ENCODE assay signal across 20 cellular contexts in the genomic region with DNA sequence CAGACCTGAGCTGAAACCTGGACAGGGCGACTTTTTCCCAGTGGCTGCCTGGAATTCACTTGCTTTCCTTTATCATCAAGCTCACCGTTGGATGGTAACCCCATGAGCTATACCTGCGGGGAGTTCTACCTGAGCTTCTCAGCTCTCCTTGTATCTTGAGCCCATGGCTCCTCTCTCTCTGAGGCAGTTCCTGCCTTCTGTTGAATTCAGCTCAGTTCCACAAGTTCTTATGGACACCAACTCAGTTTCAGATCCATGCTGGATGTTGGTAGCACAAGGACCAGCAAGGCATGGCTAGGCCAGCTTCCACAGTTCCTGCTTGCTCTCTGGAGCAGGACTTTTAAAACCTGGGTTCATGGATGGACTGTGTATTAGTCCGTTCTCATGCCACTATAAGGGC. TPM values are rescaled to one million over a fixed set of nuclear protein-coding genes. Genes with fewer than 3 reads are reported as not detected.
DNase-seq lines count a peak whose midpoint lies in the region; ATAC-seq and TF ChIP-seq lines count a peak whose summit lies in the region.
"Had no signal": no experiment of that assay in that cellular context is flagged by ENCODE, and none has a peak within 500 bp of the region (broad histone marks: within the 10 kb centered on the region; RNA-seq: fewer than 3 reads in every experiment).

No MANE protein-coding gene starts in this region.

- intact Hi-C loops in heart left ventricle (cut with DNase I): loop anchor here in 1 of 10 donors (10.0 kb wide), 1 partner anchor 62 kb away; no protein-coding TSS in a partner anchor

- H3K27ac Mint-ChIP-seq in osteocyte (ENCODE audit: unreplicated experiment): no peak overlapping the region
- H3K27ac Mint-ChIP-seq: B cell; CD4-positive, CD25-positive, alpha-beta regulatory T cell; CD8-positive, alpha-beta T cell had no signal

- DNase-seq in right atrium auricular region (ENCODE audit: low spot score) (peak; percentile 42), heart left ventricle (no peak), SJCRH30 (no peak), osteocyte (ENCODE audit: extremely low spot score, unreplicated experiment) (peak; percentile 60), NCI-H1417 (lab: John Stamatoyannopoulos, UW) (no peak), AML-193 (lab: John Stamatoyannopoulos, UW) (no peak)
- DNase-seq: 8988T; CD4-positive, CD25-positive, alpha-beta regulatory T cell; CD8-positive, alpha-beta T cell; DMS 273 treated with DMSO at 0.1 percent for 48 hours; DMS79; EL; GDM1; GM23248; H7; HCEC 1CT had no signal

- no peak overlapping the region for H3K4me3 Mint-ChIP-seq in osteocyte (ENCODE audit: unreplicated experiment)
- H3K4me3 Mint-ChIP-seq: B cell; CD4-positive, CD25-positive, alpha-beta regulatory T cell; CD8-positive, alpha-beta T cell had no signal

- H3K36me3 ChIP-seq in right atrium auricular region (no peaks in the 10 kb centered on the region), heart left ventricle (no peaks in the 10 kb centered on the region), SJCRH30 (no peaks in the 10 kb centered on the region)
- H3K36me3 ChIP-seq: BLaER1 had no signal

- H3K27me3 Mint-ChIP-seq in osteocyte (ENCODE audit: unreplicated experiment): peaks cover 2% of the 10 kb centered on the region

- 96 to 98% (median 97%) methylated on average over 4 of the region's 4 CpGs for WGBS in heart left ventricle, 4 donors

- no peak overlapping the region for H3K4me3 ChIP-seq in right atrium auricular region
- no peak overlapping the region for H3K4me3 ChIP-seq in heart left ventricle
- no peak overlapping the region for H3K4me3 ChIP-seq in SJCRH30
- H3K4me3 ChIP-seq: BLaER1, GM12878, GM23248 had no signal

- peaks cover 0 to 9% of the 10 kb centered on the region in 2 donors for H3K4me1 ChIP-seq in right atrium auricular region
- peaks cover 0 to 53% (median 1%) of the 10 kb centered on the region in 12 donors for H3K4me1 ChIP-seq in heart left ventricle
- peaks cover 25% of the 10 kb centered on the region for H3K4me1 ChIP-seq in SJCRH30

- H3K36me3 Mint-ChIP-seq in osteocyte (ENCODE audit: unreplicated experiment): no peaks in the 10 kb centered on the region
- H3K36me3 Mint-ChIP-seq: CD4-positive, CD25-positive, alpha-beta regulatory T cell; CD8-positive, alpha-beta T cell had no signal

- no peak for TF ChIP-seq POLR2A in heart left ventricle (IDR thresholded peaks at IDR 0.05)

- peaks cover 40% of the 10 kb centered on the region for H3K4me1 Mint-ChIP-seq in osteocyte (ENCODE audit: unreplicated experiment)
- H3K4me1 Mint-ChIP-seq: B cell had no signal

- TF ChIP-seq CTCF in right atrium auricular region (IDR thresholded peaks at IDR 0.05) (no peak), heart left ventricle (IDR thresholded peaks at IDR 0.05) (no peak), osteocyte (IDR thresholded peaks at IDR 0.05) (no peak)

- H3K9me3 ChIP-seq in right atrium auricular region (no peaks in the 10 kb centered on the region), heart left ventricle (no peaks in the 10 kb centered on the region), SJCRH30 (replicated peaks) (no peaks in the 10 kb centered on the region)
- H3K9me3 ChIP-seq: BLaER1 had no signal

- no peak for ATAC-seq in heart left ventricle
- ATAC-seq: CD8-positive, alpha-beta T cell; GM12878 had no signal

- no peaks in the 10 kb centered on the region for H3K27me3 ChIP-seq in right atrium auricular region
- no peaks in the 10 kb centered on the region for H3K27me3 ChIP-seq in heart left ventricle
- no peaks in the 10 kb centered on the region for H3K27me3 ChIP-seq in SJCRH30
- H3K27me3 ChIP-seq: BLaER1 had no signal

- H3K9me3 Mint-ChIP-seq in osteocyte (ENCODE audit: unreplicated experiment): no peaks in the 10 kb centered on the region
- H3K9me3 Mint-ChIP-seq: CD4-positive, CD25-positive, alpha-beta regulatory T cell; CD8-positive, alpha-beta T cell had no signal

- H3K27ac ChIP-seq in right atrium auricular region: no peak overlapping the region
- H3K27ac ChIP-seq in heart left ventricle: no peak overlapping the region
- H3K27ac ChIP-seq in SJCRH30: peak overlapping the region; percentile 81
- H3K27ac ChIP-seq: BLaER1, C4-2B, GM23248 had no signal

RNA-seq across cellular contexts. Expression of a gene that starts 58.3 kb away (rescaled TPM):
- total RNA-seq in right atrium auricular region (1 to 10 TPM; 2.8 to 5.3 TPM), heart left ventricle (10 to 100 TPM in 1 of 9 donors, 1 to 10 TPM in 8; 2.3 to 16.8 (median 3.0) TPM), osteocyte (5.3 and 6.2 TPM in 2 replicates)
- polyA plus RNA-seq in heart left ventricle: 1 to 10 TPM; 1.0 to 1.1 TPM
- total RNA-seq in SJCRH30 (2014; rRNA removed; shearing (Covaris generic)): 14.7 and 14.9 TPM in 2 replicates

Comparison
In these comparisons a context has a peak if more than half of its experiments do, and no peak if none do; other contexts are left out.
1. DNase-seq: peak in right atrium auricular region (single experiment) and osteocyte (single experiment); none in heart left ventricle (0 of 5), SJCRH30 (0 of 2), NCI-H1417 (0 of 3) and AML-193 (0 of 2).